8 cellular contexts compared by ENCODE assay signal in the genomic region with DNA sequence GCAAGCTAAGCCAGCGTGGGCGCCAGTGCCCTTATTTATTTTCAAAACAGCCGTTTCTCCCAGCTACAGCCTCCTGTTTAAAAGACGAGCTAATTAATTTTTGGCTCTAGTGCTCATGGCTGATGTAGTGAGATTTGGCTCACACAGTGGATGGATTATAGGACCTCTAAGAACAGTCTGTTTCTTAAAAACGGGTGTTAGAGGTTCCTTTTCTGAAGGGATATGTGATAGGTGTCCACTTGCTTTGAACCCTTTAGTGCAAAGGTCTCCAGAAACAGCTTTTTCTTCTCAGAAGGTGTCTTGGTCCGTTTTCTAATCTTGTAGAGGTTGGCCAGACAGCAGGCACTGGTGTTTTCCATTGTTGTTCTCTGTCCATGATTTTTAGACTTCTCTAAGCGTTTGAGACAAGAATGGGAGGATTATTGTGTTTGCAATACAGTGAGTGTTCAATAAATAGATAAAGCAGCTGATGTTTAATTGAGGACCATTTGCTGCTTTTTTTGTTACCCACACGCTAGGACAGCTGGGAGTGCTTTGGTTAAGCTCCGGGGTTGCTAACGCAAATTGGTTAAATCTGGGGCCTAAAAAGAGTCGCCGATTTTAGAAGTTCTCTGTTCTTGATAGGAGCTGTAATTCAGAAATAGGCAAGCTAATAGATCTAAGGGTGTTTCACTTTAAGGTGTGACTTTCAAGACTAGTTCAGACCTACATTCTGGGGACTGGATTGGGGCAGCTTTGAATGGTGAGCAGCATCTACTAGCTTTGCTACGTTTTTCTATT. TPM values are rescaled to one million over a fixed set of nuclear protein-coding genes. Genes with fewer than 3 reads are reported as not detected.
DNase-seq lines count a peak whose midpoint lies in the region; ATAC-seq, FAIRE-seq and TF ChIP-seq lines count a peak whose summit lies in the region.

No MANE protein-coding gene starts in this region.

- H3K4me1 Mint-ChIP-seq in activated CD4-positive, alpha-beta T cell treated with anti-CD3 and anti-CD28 coated beads, Interleukin-2, amount 10 ng/mL, durations not matched to agents 7 days and 5 days = peaks cover 53% of the 10 kb centered on the region

- peaks cover 12% of the 10 kb centered on the region for H3K36me3 Mint-ChIP-seq in activated CD4-positive, alpha-beta T cell treated with anti-CD3 and anti-CD28 coated beads, Interleukin-2, amount 10 ng/mL, durations not matched to agents 7 days and 5 days (ENCODE audit: low read depth)

- no peaks in the 10 kb centered on the region for H3K27me3 Mint-ChIP-seq in activated CD4-positive, alpha-beta T cell treated with anti-CD3 and anti-CD28 coated beads, Interleukin-2, amount 10 ng/mL, durations not matched to agents 7 days and 5 days

- H3K4me3 Mint-ChIP-seq in activated CD4-positive, alpha-beta T cell treated with anti-CD3 and anti-CD28 coated beads, Interleukin-2, amount 10 ng/mL, durations not matched to agents 7 days and 5 days = peak overlapping the region; percentile 85

- peaks cover 12% of the 10 kb centered on the region for H3K36me3 ChIP-seq in left ventricle myocardium inferior

- no peaks in the 10 kb centered on the region for H3K9me3 ChIP-seq in left ventricle myocardium inferior (replicated peaks)

- no peak for TF ChIP-seq CTCF in left ventricle myocardium inferior (IDR thresholded peaks at IDR 0.05; ENCODE audit: borderline replicate concordance)
- no peak for TF ChIP-seq CTCF in foreskin keratinocyte (conservative IDR thresholded peaks at IDR 0.05)
- no peak for TF ChIP-seq CTCF in retinal pigment epithelial cell (conservative IDR thresholded peaks at IDR 0.05; ENCODE audit: low read depth, low read length)

- intact Hi-C loops in left ventricle myocardium inferior (cut with micrococcal nuclease) (no loop called here), left ventricle myocardium superior (cut with micrococcal nuclease) (no loop called here)

- H3K27ac ChIP-seq in left ventricle myocardium inferior (replicated peaks) (peak overlapping the region; percentile 95), foreskin keratinocyte (peak overlapping the region; percentile 40)

- peak overlapping the region; percentile 96 for H3K27ac Mint-ChIP-seq in activated CD4-positive, alpha-beta T cell treated with anti-CD3 and anti-CD28 coated beads, Interleukin-2, amount 10 ng/mL, durations not matched to agents 7 days and 5 days

- no peak for ATAC-seq in left ventricle myocardium superior
- no peak for ATAC-seq in foreskin keratinocyte

- H3K27me3 ChIP-seq in left ventricle myocardium inferior (ENCODE audit: low read depth) (no peaks in the 10 kb centered on the region), foreskin keratinocyte (no peaks in the 10 kb centered on the region)

- DNase-seq in left ventricle myocardium inferior (no peak), left ventricle myocardium superior (no peak), LHCN-M2 (ENCODE audit: low read depth) (peak; percentile 28), foreskin keratinocyte (peak in 1 of 2 donors; percentile 29), retinal pigment epithelial cell (ENCODE audit: low read depth) (peak; percentile 66), H54 (ENCODE audit: insufficient read length, low spot score) (no peak)
- no peak for DNase-seq in activated CD4-positive, alpha-beta T cell treated with anti-CD3 and anti-CD28 coated beads, Interleukin-2, amount 10 ng/mL, durations not matched to agents 7 days and 5 days
- DNase-seq in activated CD8-positive, alpha-beta memory T cell treated with anti-CD3 and anti-CD28 coated beads for 24 hours = no peak

- CTCF ChIA-PET in activated CD4-positive, alpha-beta T cell treated with anti-CD3 and anti-CD28 coated beads, Interleukin-2, amount 10 ng/mL, durations not matched to agents 7 days and 5 days (lab: Charles Lee) = interaction anchor here (0.6 to 3.8 kb wide), 23 partner anchors 9 to 443 kb away, joined by 3 to 24 read pairs (median 4); no protein-coding TSS in a partner anchor

- TF ChIP-seq POLR2A in H54 (IDR thresholded peaks at IDR 0.05; ENCODE audit: low read depth, low read length) = no peak

- POLR2A ChIA-PET in activated CD4-positive, alpha-beta T cell treated with anti-CD3 and anti-CD28 coated beads, Interleukin-2, amount 10 ng/mL, durations not matched to agents 7 days and 5 days (lab: Charles Lee) = interaction anchor here (0.6 to 1.3 kb wide), 6 partner anchors 117 to 709 kb away, joined by 3 to 5 read pairs (median 3); a partner anchor contains a TSS

- H3K4me3 ChIP-seq in left ventricle myocardium inferior = peak overlapping the region; percentile 90
- peak overlapping the region; percentile 88 for H3K4me3 ChIP-seq in retinal pigment epithelial cell (ENCODE audit: low read length)

- FAIRE-seq in H54 (lab: Jason Lieb, UNC) = no peak

- peaks cover 17% of the 10 kb centered on the region for H3K4me1 ChIP-seq in left ventricle myocardium inferior
- peaks cover 4% of the 10 kb centered on the region for H3K4me1 ChIP-seq in foreskin keratinocyte

- no peaks in the 10 kb centered on the region for H3K9me3 Mint-ChIP-seq in activated CD4-positive, alpha-beta T cell treated with anti-CD3 and anti-CD28 coated beads, Interleukin-2, amount 10 ng/mL, durations not matched to agents 7 days and 5 days

RNA-seq across cellular contexts. Expression of a gene that starts 1.0 kb away (rescaled TPM):
- total RNA-seq in left ventricle myocardium inferior (8.7 TPM), left ventricle myocardium superior (9.3 TPM), LHCN-M2 (2014; rRNA removed) (3.3 and 6.5 TPM in 2 replicates), foreskin keratinocyte (5.5 and 6.6 TPM in 2 replicates)
- 6.6 TPM for polyA plus RNA-seq in LHCN-M2 (2012)
- total RNA-seq in activated CD4-positive, alpha-beta T cell treated with anti-CD3 and anti-CD28 coated beads, Interleukin-2, amount 10 ng/mL, durations not matched to agents 7 days and 5 days = 10 to 100 TPM; 25.7 to 28.4 TPM
- 6.8 and 10.1 TPM in 2 replicates for polyA plus RNA-seq in foreskin keratinocyte

RNA-seq across cellular contexts. Expression of a gene that starts 7.8 kb away (rescaled TPM):
- total RNA-seq in left ventricle myocardium inferior (8.7 TPM), left ventricle myocardium superior (8.4 TPM), LHCN-M2 (2014; rRNA removed) (0.23 and 0.26 TPM in 2 replicates), foreskin keratinocyte (3.8 and 4.8 TPM in 2 replicates)
- polyA plus RNA-seq in LHCN-M2 (2012) = 0.72 TPM
- under 1 TPM; 0.25 to 0.27 TPM for total RNA-seq in activated CD4-positive, alpha-beta T cell treated with anti-CD3 and anti-CD28 coated beads, Interleukin-2, amount 10 ng/mL, durations not matched to agents 7 days and 5 days
- 2.5 and 3.0 TPM in 2 replicates for polyA plus RNA-seq in foreskin keratinocyte

Comparison
In these comparisons a context has a peak if more than half of its experiments do, and no peak if none do; other contexts are left out.
1. DNase-seq: peak in LHCN-M2 (single experiment) and retinal pigment epithelial cell (single experiment); none in left ventricle myocardium inferior (single experiment), left ventricle myocardium superior (single experiment), activated CD4-positive, alpha-beta T cell treated with anti-CD3 and anti-CD28 coated beads, Interleukin-2, amount 10 ng/mL, durations not matched to agents 7 days and 5 days (single experiment), activated CD8-positive, alpha-beta memory T cell treated with anti-CD3 and anti-CD28 coated beads for 24 hours (single experiment) and H54 (single experiment).